8 cellular contexts compared by ENCODE assay signal in the genomic region with DNA sequence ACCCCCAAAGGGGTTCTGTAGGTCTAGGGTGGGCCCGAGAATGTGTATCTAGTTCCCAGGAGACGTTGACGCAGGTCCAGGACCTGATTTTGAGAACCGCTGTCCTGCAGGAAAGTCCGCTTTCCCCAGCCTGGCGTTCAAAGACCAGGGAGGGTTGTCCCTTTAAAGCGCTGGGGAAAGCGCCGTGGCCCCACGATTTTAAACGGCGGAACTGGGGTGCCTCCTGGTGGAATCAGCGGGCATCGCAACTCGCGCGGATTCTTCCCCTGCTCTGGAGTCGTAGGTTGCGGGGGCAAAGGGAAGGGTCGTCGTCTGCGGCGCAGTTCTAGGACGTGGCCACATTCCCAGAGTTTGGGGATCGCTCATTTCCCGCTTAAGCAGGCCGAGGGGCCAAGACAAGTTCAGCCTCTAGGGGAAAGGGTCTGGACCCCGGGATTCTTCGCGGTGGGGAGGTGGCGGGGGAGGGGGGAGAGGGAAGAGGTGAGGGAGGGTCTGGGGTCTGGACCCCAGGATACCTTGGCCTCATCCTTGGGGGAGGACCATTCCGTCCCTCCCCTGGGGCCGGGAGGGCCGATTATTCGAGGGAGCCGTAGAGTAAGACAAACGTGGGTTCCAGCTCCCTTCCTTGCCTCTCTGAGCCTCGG. TPM values are rescaled to one million over a fixed set of nuclear protein-coding genes. Genes with fewer than 3 reads are reported as not detected.
DNase-seq lines count a peak whose midpoint lies in the region; ATAC-seq and TF ChIP-seq lines count a peak whose summit lies in the region.

No MANE protein-coding gene starts in this region.

- no peak overlapping the region for H3K4me3 ChIP-seq in CD8-positive, alpha-beta memory T cell (ENCODE audit: low read length)
- H3K4me3 ChIP-seq in HUES64 (ENCODE audit: low read length), result peak overlapping the region; percentile 49
- peak overlapping the region in 1 of 4 donors; percentile 33 for H3K4me3 ChIP-seq in Peyer's patch
- H3K4me3 ChIP-seq in foreskin fibroblast (ENCODE audit: low read depth in 1 of 2, low read length in 2 of 2), result peak overlapping the region; percentile 40 to 50
- peak overlapping the region; percentile 40 for H3K4me3 ChIP-seq in neuron (ENCODE audit: low read length)

- POLR2A ChIA-PET in CD8-positive, alpha-beta memory T cell (lab: Charles Lee), result no interaction called here

- WGBS in HUES64, result 12% methylated on average over 38 of the region's 38 CpGs

- no peaks in the 10 kb centered on the region for H3K9me3 ChIP-seq in CD8-positive, alpha-beta memory T cell (ENCODE audit: low read length)
- H3K9me3 ChIP-seq in HUES64 (ENCODE audit: insufficient read depth, low read depth, low read length), result no peaks in the 10 kb centered on the region
- no peaks in the 10 kb centered on the region for H3K9me3 ChIP-seq in Peyer's patch
- H3K9me3 ChIP-seq in neuron (ENCODE audit: low read length), result no peaks in the 10 kb centered on the region

- CTCF ChIA-PET in CD8-positive, alpha-beta memory T cell (lab: Charles Lee), result interaction anchor here (0.8 to 2.2 kb wide), 5 partner anchors 26 to 207 kb away, joined by 3 to 9 read pairs (median 6); no protein-coding TSS in a partner anchor

- peaks cover 56 to 71% of the 10 kb centered on the region in 2 donors for H3K27me3 Mint-ChIP-seq in CD8-positive, alpha-beta memory T cell
- peaks cover 44% of the 10 kb centered on the region for H3K27me3 Mint-ChIP-seq in activated T-helper 17 cell treated with anti-CD3 and anti-CD28 coated beads, Interleukin-2, amount 50 U/mL, for 72 hours

- no peak for TF ChIP-seq POLR2A in Peyer's patch (IDR thresholded peaks at IDR 0.05)

- H3K27ac Mint-ChIP-seq in CD8-positive, alpha-beta memory T cell, result no peak overlapping the region
- H3K27ac Mint-ChIP-seq in activated T-helper 17 cell treated with anti-CD3 and anti-CD28 coated beads, Interleukin-2, amount 50 U/mL, for 72 hours, result no peak overlapping the region

- TF ChIP-seq CTCF in Peyer's patch (IDR thresholded peaks at IDR 0.05), result peak; percentile 72 to 96 (median 86)
- peak; percentile 92 for TF ChIP-seq CTCF in foreskin fibroblast (IDR thresholded peaks at IDR 0.05; ENCODE audit: low read depth, low read length)

- no peak overlapping the region for H3K27ac ChIP-seq in CD8-positive, alpha-beta memory T cell (ENCODE audit: low read depth, low read length)
- H3K27ac ChIP-seq in HUES64 (ENCODE audit: low read depth, low read length) (no peak overlapping the region), Peyer's patch (no peak overlapping the region)

- ATAC-seq in activated T-helper 17 cell treated with anti-CD3 and anti-CD28 coated beads, Interleukin-2, amount 50 U/mL, for 72 hours (replicated peaks), result peak; percentile 66
- ATAC-seq in HG03095 (IDR thresholded peaks at IDR 0.05; ENCODE audit: unreplicated experiment), result no peak

- H3K27me3 ChIP-seq in CD8-positive, alpha-beta memory T cell (ENCODE audit: insufficient read depth, low read length, poor library complexity, severe bottlenecking), result peaks cover 55% of the 10 kb centered on the region
- H3K27me3 ChIP-seq in HUES64 (ENCODE audit: insufficient read depth, low read length), result peaks cover 64% of the 10 kb centered on the region
- peaks cover 0 to 18% of the 10 kb centered on the region in 2 donors for H3K27me3 ChIP-seq in Peyer's patch
- peaks cover 8% of the 10 kb centered on the region for H3K27me3 ChIP-seq in neuron (ENCODE audit: insufficient read depth, low read length)

- no peaks in the 10 kb centered on the region for H3K9me3 Mint-ChIP-seq in CD8-positive, alpha-beta memory T cell
- H3K9me3 Mint-ChIP-seq in activated T-helper 17 cell treated with anti-CD3 and anti-CD28 coated beads, Interleukin-2, amount 50 U/mL, for 72 hours, result no peaks in the 10 kb centered on the region

- no peak overlapping the region for H3K4me3 Mint-ChIP-seq in CD8-positive, alpha-beta memory T cell
- no peak overlapping the region for H3K4me3 Mint-ChIP-seq in activated T-helper 17 cell treated with anti-CD3 and anti-CD28 coated beads, Interleukin-2, amount 50 U/mL, for 72 hours

- H3K4me1 Mint-ChIP-seq in CD8-positive, alpha-beta memory T cell, result peaks cover 5 to 33% (median 6%) of the 10 kb centered on the region in 3 donors
- peaks cover 6% of the 10 kb centered on the region for H3K4me1 Mint-ChIP-seq in activated T-helper 17 cell treated with anti-CD3 and anti-CD28 coated beads, Interleukin-2, amount 50 U/mL, for 72 hours

- no peaks in the 10 kb centered on the region for H3K36me3 ChIP-seq in CD8-positive, alpha-beta memory T cell (ENCODE audit: insufficient read depth, low read length)
- no peaks in the 10 kb centered on the region for H3K36me3 ChIP-seq in HUES64 (ENCODE audit: insufficient read depth, low read length)
- H3K36me3 ChIP-seq in Peyer's patch, result no peaks in the 10 kb centered on the region
- H3K36me3 ChIP-seq in neuron (ENCODE audit: insufficient read depth, low read length), result no peaks in the 10 kb centered on the region

- peaks cover 0 to 1% (median 0%) of the 10 kb centered on the region in 3 donors for H3K36me3 Mint-ChIP-seq in CD8-positive, alpha-beta memory T cell
- H3K36me3 Mint-ChIP-seq in activated T-helper 17 cell treated with anti-CD3 and anti-CD28 coated beads, Interleukin-2, amount 50 U/mL, for 72 hours (ENCODE audit: low read depth), result no peaks in the 10 kb centered on the region

- peak; percentile 52 to 76 (median 61) for DNase-seq in CD8-positive, alpha-beta memory T cell
- DNase-seq in Peyer's patch (peak; percentile 47 to 87 (median 81)), foreskin fibroblast (peak; percentile 50 to 87), stromal cell of bone marrow (ENCODE audit: low read depth) (peak; percentile 37)

- peak overlapping the region; percentile 44 for H2AFZ ChIP-seq in neuron (ENCODE audit: low read depth, low read length)

- H3K9ac ChIP-seq in HUES64 (ENCODE audit: low read depth, low read length), result no peak overlapping the region

- H3K4me1 ChIP-seq in CD8-positive, alpha-beta memory T cell (ENCODE audit: insufficient read depth, low read length), result peaks cover 15% of the 10 kb centered on the region
- H3K4me1 ChIP-seq in HUES64 (ENCODE audit: insufficient read depth, low read length) (peaks cover 4% of the 10 kb centered on the region), Peyer's patch (peaks cover 0 to 14% (median 5%) of the 10 kb centered on the region in 4 donors), neuron (ENCODE audit: insufficient read depth, low read length) (peaks cover 21% of the 10 kb centered on the region)

RNA-seq across cellular contexts. Expression of a gene that starts 7.7 kb away (rescaled TPM):
- total RNA-seq in CD8-positive, alpha-beta memory T cell, result under 1 TPM in 1 of 2 experiments, not detected in 1; 0.04 TPM
- not detected for polyA plus RNA-seq in CD8-positive, alpha-beta memory T cell
- 1.00 TPM for polyA plus RNA-seq in HUES64 (2013, experiment 1 of 2)
- polyA plus RNA-seq in HUES64 (2013, experiment 2 of 2), result 1.6 TPM
- 1 to 10 TPM in 1 of 4 donors, under 1 TPM in 2, not detected in 1; 0.38 to 1.7 (median 0.67) TPM for total RNA-seq in Peyer's patch
- total RNA-seq in activated T-helper 17 cell treated with anti-CD3 and anti-CD28 coated beads, Interleukin-2, amount 50 U/mL, for 72 hours, result under 1 TPM in 1 of 2 donors, not detected in 1; 0.08 TPM

RNA-seq across cellular contexts. Expression of a gene that starts 16.6 kb away (rescaled TPM):
- total RNA-seq in CD8-positive, alpha-beta memory T cell, result under 1 TPM; 0.49 to 0.61 TPM
- polyA plus RNA-seq in CD8-positive, alpha-beta memory T cell, result not detected
- 22.9 TPM for polyA plus RNA-seq in HUES64 (2013, experiment 1 of 2)
- 26.9 TPM for polyA plus RNA-seq in HUES64 (2013, experiment 2 of 2)
- total RNA-seq in Peyer's patch, result under 1 TPM in 1 of 4 donors, not detected in 3; 0.28 TPM
- total RNA-seq in activated T-helper 17 cell treated with anti-CD3 and anti-CD28 coated beads, Interleukin-2, amount 50 U/mL, for 72 hours, result not detected

RNA-seq across cellular contexts. Expression of a gene that starts 59.2 kb away (rescaled TPM):
- total RNA-seq in CD8-positive, alpha-beta memory T cell, result not detected
- polyA plus RNA-seq in CD8-positive, alpha-beta memory T cell, result not detected
- 0.60 TPM for polyA plus RNA-seq in HUES64 (2013, experiment 1 of 2)
- polyA plus RNA-seq in HUES64 (2013, experiment 2 of 2), result 0.51 TPM
- total RNA-seq in Peyer's patch, result not detected
- total RNA-seq in activated T-helper 17 cell treated with anti-CD3 and anti-CD28 coated beads, Interleukin-2, amount 50 U/mL, for 72 hours, result not detected
